34 cellular contexts compared by ENCODE assay signal in the genomic region with DNA sequence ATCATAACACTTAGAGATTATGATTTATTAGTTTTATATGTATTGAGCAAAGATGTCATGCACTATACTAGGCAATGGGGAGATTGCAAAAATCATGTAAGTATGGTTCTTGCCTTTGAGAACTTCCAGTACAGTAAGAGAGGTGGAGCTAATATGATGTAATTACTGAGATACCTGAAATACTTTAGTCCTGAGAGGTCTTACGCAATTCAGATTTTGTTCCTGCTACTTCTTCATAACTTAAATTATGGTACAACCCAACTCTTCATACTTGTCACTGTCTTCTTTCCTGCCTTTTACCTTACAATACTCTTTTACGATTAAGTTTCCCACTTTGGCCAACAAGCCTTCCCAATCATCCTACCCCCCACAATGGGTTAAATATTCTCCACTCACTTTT.
"Had no signal": no experiment of that assay in that cellular context is flagged by ENCODE, and none has a peak within 500 bp of the region (broad histone marks: within the 10 kb centered on the region; RNA-seq: fewer than 3 reads in every experiment).

No MANE protein-coding gene starts in this region.

- H3K27me3 ChIP-seq: body of pancreas, breast epithelium, MG63, SJSA1 had no signal

- H3K36me3 Mint-ChIP-seq: activated naive CD4-positive, alpha-beta T cell treated with anti-CD3 and anti-CD28 coated beads, Interleukin-2, amount 50 U/mL, for 24 hours; activated naive CD8-positive, alpha-beta T cell treated with anti-CD3 and anti-CD28 coated beads, Interleukin-2, amount 10 ng/mL, durations not matched to agents 7 days and 5 days had no signal

- FAIRE-seq: astrocyte, RCC 7860, TTC549 had no signal

- H3K27me3 Mint-ChIP-seq: activated CD4-positive, alpha-beta T cell treated with anti-CD3 and anti-CD28 coated beads, Interleukin-2, amount 10 ng/mL, durations not matched to agents 24 days and 14 days; activated CD8-positive, alpha-beta T cell treated with anti-CD3 and anti-CD28 coated beads for 36 hours; activated naive CD4-positive, alpha-beta T cell treated with anti-CD3 and anti-CD28 coated beads, Interleukin-2, amount 50 U/mL, for 24 hours; activated naive CD8-positive, alpha-beta T cell treated with anti-CD3 and anti-CD28 coated beads, Interleukin-2, amount 10 ng/mL, durations not matched to agents 7 days and 5 days; activated T-cell treated with anti-CD3 and anti-CD28 coated beads, Interleukin-2, amount 50 U/mL, for 24 hours had no signal

- DNase-seq: activated CD4-positive, alpha-beta T cell treated with anti-CD3 and anti-CD28 coated beads, Interleukin-2, amount 10 ng/mL, durations not matched to agents 24 days and 14 days; activated CD4-positive, alpha-beta T cell treated with anti-CD3 and anti-CD28 coated beads, Interleukin-2, amount 50 U/mL, for 4 hours; activated CD8-positive, alpha-beta T cell treated with anti-CD3 and anti-CD28 coated beads for 36 hours; activated gamma-delta T cell; activated naive CD4-positive, alpha-beta T cell treated with Interleukin-2 at 50 U/mL for 16 hours; activated naive CD8-positive, alpha-beta T cell treated with anti-CD3 and anti-CD28 coated beads, Interleukin-2, amount 10 ng/mL, durations not matched to agents 7 days and 5 days; activated T-cell treated with anti-CD3 and anti-CD28 coated beads, Interleukin-2, amount 50 U/mL, for 24 hours; body of pancreas; caudate nucleus; cerebellar nuclear complex; Karpas-422; KBM-7; MG63; NCI-H1048; NCI-H1105 treated with DMSO at 0.1 percent for 48 hours; NCI-H1436; NCI-H1694; NCI-H2029; NCI-H510A; NCI-H526; NCI-H748 treated with DMSO at 0.1 percent for 48 hours; NK-92 treated with Interleukin-12 subunit alpha and Interleukin-12 subunit beta, amount 100 ng/mL, for 24 hours; PC-9; SHP77 treated with DMSO at 0.1 percent for 48 hours; SK-N-SH had no signal

- H3K4me2 ChIP-seq: PC-9, SK-N-SH had no signal

- H3K4me3 ChIP-seq: body of pancreas, breast epithelium, MG63, PC-9, SJSA1 had no signal

- H3K9me3 ChIP-seq: body of pancreas, MG63, SJSA1, SK-N-SH had no signal

- H3K27ac Mint-ChIP-seq: activated CD4-positive, alpha-beta T cell treated with anti-CD3 and anti-CD28 coated beads, Interleukin-2, amount 10 ng/mL, durations not matched to agents 24 days and 14 days; activated CD8-positive, alpha-beta T cell treated with anti-CD3 and anti-CD28 coated beads for 36 hours; activated naive CD4-positive, alpha-beta T cell treated with anti-CD3 and anti-CD28 coated beads, Interleukin-2, amount 50 U/mL, for 24 hours; activated naive CD8-positive, alpha-beta T cell treated with anti-CD3 and anti-CD28 coated beads, Interleukin-2, amount 10 ng/mL, durations not matched to agents 7 days and 5 days; activated T-cell treated with anti-CD3 and anti-CD28 coated beads, Interleukin-2, amount 50 U/mL, for 24 hours; activated T-helper 2 cell treated with anti-CD3 and anti-CD28 coated beads, Interferon-gamma antibody, Interleukin-2, Interleukin-4, amounts not matched to agents 10 μg/mL and 5 μg/mL and 100 μg/mL, durations not matched to agents 14 hours and 24 hours and 36 hours; T-helper 1 cell treated with Interleukin-12 subunit alpha and Interleukin-12 subunit beta and Interleukin-4 antibody, amounts not matched to agents 30 μg/mL and 1 μg/mL, for 36 hours; T-helper 2 cell treated with Interferon-gamma antibody and Interleukin-4, amounts not matched to agents 5 μg/mL and 100 μg/mL, for 36 hours had no signal

- ATAC-seq: activated CD8-positive, alpha-beta T cell treated with anti-CD3 and anti-CD28 coated beads for 36 hours; body of pancreas had no signal

- H3K4me3 Mint-ChIP-seq: activated CD4-positive, alpha-beta T cell treated with anti-CD3 and anti-CD28 coated beads, Interleukin-2, amount 10 ng/mL, durations not matched to agents 24 days and 14 days; activated CD8-positive, alpha-beta T cell treated with anti-CD3 and anti-CD28 coated beads for 36 hours; activated naive CD4-positive, alpha-beta T cell treated with anti-CD3 and anti-CD28 coated beads, Interleukin-2, amount 50 U/mL, for 24 hours; activated naive CD8-positive, alpha-beta T cell treated with anti-CD3 and anti-CD28 coated beads, Interleukin-2, amount 10 ng/mL, durations not matched to agents 7 days and 5 days; activated T-cell treated with anti-CD3 and anti-CD28 coated beads, Interleukin-2, amount 50 U/mL, for 24 hours; T-helper 1 cell treated with Interleukin-12 subunit alpha and Interleukin-12 subunit beta and Interleukin-4 antibody, amounts not matched to agents 30 μg/mL and 1 μg/mL, for 36 hours; T-helper 2 cell treated with Interferon-gamma antibody and Interleukin-4, amounts not matched to agents 5 μg/mL and 100 μg/mL, for 36 hours had no signal

- H3K4me1 ChIP-seq: body of pancreas, breast epithelium, SJSA1 had no signal

- H3K36me3 ChIP-seq: breast epithelium, MG63, SJSA1 had no signal

- H3K4me1 Mint-ChIP-seq: activated CD4-positive, alpha-beta T cell treated with anti-CD3 and anti-CD28 coated beads, Interleukin-2, amount 10 ng/mL, durations not matched to agents 24 days and 14 days; activated naive CD4-positive, alpha-beta T cell treated with anti-CD3 and anti-CD28 coated beads, Interleukin-2, amount 50 U/mL, for 24 hours; activated naive CD8-positive, alpha-beta T cell treated with anti-CD3 and anti-CD28 coated beads, Interleukin-2, amount 10 ng/mL, durations not matched to agents 7 days and 5 days had no signal

- H3K9ac ChIP-seq: SK-N-SH had no signal

- H3K9me3 Mint-ChIP-seq: activated CD4-positive, alpha-beta T cell treated with anti-CD3 and anti-CD28 coated beads, Interleukin-2, amount 10 ng/mL, durations not matched to agents 24 days and 14 days; activated naive CD8-positive, alpha-beta T cell treated with anti-CD3 and anti-CD28 coated beads, Interleukin-2, amount 10 ng/mL, durations not matched to agents 7 days and 5 days; T-helper 2 cell treated with Interferon-gamma antibody and Interleukin-4, amounts not matched to agents 5 μg/mL and 100 μg/mL, for 36 hours had no signal

- H2AFZ ChIP-seq: PC-9 had no signal

- H3K27ac ChIP-seq: body of pancreas, breast epithelium, PC-9, SJSA1 had no signal
